In the genomic region with DNA sequence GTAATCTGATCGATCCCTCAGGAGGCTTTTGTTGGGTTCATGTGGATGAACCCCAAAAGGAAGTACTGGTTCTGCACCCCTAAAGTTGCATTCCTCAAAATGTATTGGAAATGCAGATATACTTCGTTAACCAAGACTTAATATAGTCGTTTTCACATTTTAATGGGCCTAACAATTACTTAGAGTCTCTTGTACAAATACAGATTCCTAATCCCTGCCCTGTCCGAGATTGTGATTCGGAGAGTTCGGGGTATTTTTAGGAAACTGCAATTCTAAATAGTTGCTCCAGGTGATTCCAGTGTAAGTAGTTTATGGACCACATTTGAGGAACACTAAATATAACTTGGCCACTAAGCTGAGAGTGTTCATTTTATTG, we compare ENCODE assay signal across 8 cellular contexts. TPM values are rescaled to one million over a fixed set of nuclear protein-coding genes. Genes with fewer than 3 reads are reported as not detected.
DNase-seq lines count a peak whose midpoint lies in the region; ATAC-seq and TF ChIP-seq lines count a peak whose summit lies in the region.

No MANE protein-coding gene starts in this region.

- ATAC-seq in GM18498 (IDR thresholded peaks at IDR 0.05; ENCODE audit: unreplicated experiment) = no peak

- POLR2A ChIA-PET in OCI-LY7 (lab: Charles Lee) = interaction anchor here (0.5 to 2.0 kb wide), 7 partner anchors 10 to 395 kb away, joined by 3 to 10 read pairs (median 4); partner anchors contain the start of gene FHIP2A
- POLR2A ChIA-PET in GM10248 (lab: Yijun Ruan, JAX) = no interaction called here

- no peak for DNase-seq in Calu3
- no peak for DNase-seq in OCI-LY7 (ENCODE audit: low spot score)
- DNase-seq in epithelial cell of prostate (ENCODE audit: low read depth, low spot score) = no peak
- DNase-seq in dermis blood vessel endothelial cell = no peak
- DNase-seq in GM10248 (ENCODE audit: extremely low spot score) = no peak
- DNase-seq in putamen (ENCODE audit: low spot score) = no peak

- H4K20me1 ChIP-seq in OCI-LY7 (ENCODE audit: insufficient read depth, low read length) = no peaks in the 10 kb centered on the region

- H3K27me3 ChIP-seq in parathyroid adenoma (ENCODE audit: control insufficient read depth, insufficient read depth, low read length) = no peaks in the 10 kb centered on the region

- H3K79me2 ChIP-seq in OCI-LY7 (ENCODE audit: insufficient read depth, low read depth, low read length) (peaks cover 34% of the 10 kb centered on the region), parathyroid adenoma (peaks cover 25% of the 10 kb centered on the region)

- peaks cover 11% of the 10 kb centered on the region for H3K4me1 ChIP-seq in OCI-LY7 (ENCODE audit: insufficient read depth, low read length, poor library complexity, severe bottlenecking)
- H3K4me1 ChIP-seq in parathyroid adenoma = no peaks in the 10 kb centered on the region

- no peak overlapping the region for H3K9ac ChIP-seq in parathyroid adenoma

- H3K4me2 ChIP-seq in OCI-LY7 (ENCODE audit: low read length) (peak overlapping the region; percentile 96), parathyroid adenoma (ENCODE audit: low read length) (peak overlapping the region; percentile 82)

- H3K4me3 ChIP-seq in OCI-LY7 (ENCODE audit: low read depth, low read length, poor library complexity, severe bottlenecking) (peak overlapping the region; percentile 99), parathyroid adenoma (ENCODE audit: low read depth, low read length) (peak overlapping the region; percentile 87)

- no peaks in the 10 kb centered on the region for H3K27me3 Mint-ChIP-seq in Calu3 (ENCODE audit: unreplicated experiment)

- H3K9me3 Mint-ChIP-seq in Calu3 (ENCODE audit: low read depth, unreplicated experiment) = no peaks in the 10 kb centered on the region

- H3K4me3 Mint-ChIP-seq in Calu3 (ENCODE audit: low read depth, unreplicated experiment) = peak overlapping the region; percentile 93

- H3K4me1 Mint-ChIP-seq in Calu3 (ENCODE audit: low read depth, unreplicated experiment) = no peaks in the 10 kb centered on the region

- TF ChIP-seq CTCF in Calu3 (IDR thresholded peaks at IDR 0.05; ENCODE audit: unreplicated experiment) = no peak
- TF ChIP-seq CTCF in OCI-LY7 (conservative IDR thresholded peaks at IDR 0.05; ENCODE audit: low read length) = no peak
- no peak for TF ChIP-seq CTCF in parathyroid adenoma (IDR thresholded peaks at IDR 0.05)
- no peak for TF ChIP-seq CTCF in GM10248 (IDR thresholded peaks at IDR 0.05; ENCODE audit: control extremely low read depth, extremely low read depth, low read depth, missing control alignments)

- H2AFZ ChIP-seq in OCI-LY7 (ENCODE audit: low read length) (peak overlapping the region; percentile 91), parathyroid adenoma (peak overlapping the region; percentile 92)

- H3K36me3 ChIP-seq in OCI-LY7 (ENCODE audit: insufficient read depth, low read length) = peaks cover 33% of the 10 kb centered on the region
- H3K36me3 ChIP-seq in parathyroid adenoma (ENCODE audit: control insufficient read depth, insufficient read depth, low read length) = no peaks in the 10 kb centered on the region

- peaks cover 20% of the 10 kb centered on the region for H3K36me3 Mint-ChIP-seq in Calu3 (ENCODE audit: insufficient read depth, unreplicated experiment)

- BruUV-seq in Calu3 (replicated peaks; lab: Mats Ljungman, UMichigan) = no TSS peak
- no TSS peak for BruUV-seq in OCI-LY7 (replicated peaks; lab: Mats Ljungman, UMichigan)

- peak overlapping the region; percentile 70 for H3K27ac Mint-ChIP-seq in Calu3 (ENCODE audit: unreplicated experiment)

- CTCF ChIA-PET in Calu3 (lab: Charles Lee) = interaction anchor here (0.8 to 2.1 kb wide), 5 partner anchors 19 to 62 kb away, joined by 3 to 9 read pairs (median 4); no protein-coding TSS in a partner anchor
- CTCF ChIA-PET in OCI-LY7 (lab: Charles Lee; ENCODE audit: unreplicated experiment) = interaction anchor here (0.9 kb wide), 1 partner anchor 116 kb away, joined by 3 read pairs; no protein-coding TSS in a partner anchor
- CTCF ChIA-PET in GM10248 (lab: Yijun Ruan, JAX) = interaction anchor here (1.0 to 2.0 kb wide), 3 partner anchors 23 to 117 kb away, joined by 3 to 6 read pairs (median 5); partner anchors contain the start of gene FHIP2A

- intact Hi-C loops in Calu3 (cut with micrococcal nuclease; ENCODE audit: unreplicated experiment) = no loop called here
- intact Hi-C loops in OCI-LY7 (cut with micrococcal nuclease; ENCODE audit: unreplicated experiment) = loop anchor here (2.0 kb wide), 1 partner anchor 116 kb away; no protein-coding TSS in a partner anchor

- H3K27ac ChIP-seq in OCI-LY7 (ENCODE audit: low read depth, low read length, poor library complexity, severe bottlenecking) (peak overlapping the region; percentile 46), epithelial cell of prostate (peak overlapping the region; percentile 85), parathyroid adenoma (no peak overlapping the region)

- no peaks in the 10 kb centered on the region for H3K9me2 ChIP-seq in OCI-LY7 (ENCODE audit: insufficient read depth, low read length)

- no peaks in the 10 kb centered on the region for H3K9me3 ChIP-seq in OCI-LY7 (ENCODE audit: low read length)
- H3K9me3 ChIP-seq in parathyroid adenoma (ENCODE audit: control insufficient read depth, low read length) = no peaks in the 10 kb centered on the region

RNA-seq across cellular contexts. Expression of gene TRUB1, which starts 0.8 kb away (rescaled TPM):
- total RNA-seq in Calu3 (2022) (26.4 and 30.9 TPM in 2 replicates), OCI-LY7 (2022) (21.5 and 25.1 TPM in 2 replicates), dermis blood vessel endothelial cell (28.0 and 28.6 TPM in 2 replicates)
- total RNA-seq in OCI-LY7 (2014; rRNA removed; shearing (Covaris generic)) = 18.7 and 30.8 TPM in 2 replicates
